20 cellular contexts compared by ENCODE assay signal in genomic region chr4:140641105-140641555, GRCh38.
DNase-seq lines count a peak whose midpoint lies in the region; ATAC-seq and TF ChIP-seq lines count a peak whose summit lies in the region.
"Had no signal": no experiment of that assay in that cellular context is flagged by ENCODE, and none has a peak within 500 bp of the region (broad histone marks: within the 10 kb centered on the region; RNA-seq: fewer than 3 reads in every experiment).

No MANE protein-coding gene starts in this region.

- H3K9me2 ChIP-seq in OCI-LY7 (ENCODE audit: insufficient read depth, low read length) = no peaks in the 10 kb centered on the region

- peak overlapping the region in 1 of 2 donors; percentile 60 for H3K9ac ChIP-seq in liver (ENCODE audit: low read depth in 1 of 2, low read length in 2 of 2)
- H3K9ac ChIP-seq: BLaER1 treated with 17β-estradiol and CSF1 and Interleukin-3, amounts not matched to agents 10 nM and 100 nM had no signal

- H4K20me1 ChIP-seq in OCI-LY7 (ENCODE audit: insufficient read depth, low read length) = no peaks in the 10 kb centered on the region
- H4K20me1 ChIP-seq: BLaER1 treated with 17β-estradiol and CSF1 and Interleukin-3, amounts not matched to agents 10 nM and 100 nM had no signal

- no peaks in the 10 kb centered on the region for H3K27me3 ChIP-seq in liver (ENCODE audit: control insufficient read depth in 4 of 4, insufficient read depth in 4 of 4, low read length in 3 of 4)
- H3K27me3 ChIP-seq in testis = no peaks in the 10 kb centered on the region
- H3K27me3 ChIP-seq: BLaER1 treated with 17β-estradiol and CSF1 and Interleukin-3, amounts not matched to agents 10 nM and 100 nM; cardiac muscle cell had no signal

- H2AFZ ChIP-seq in OCI-LY7 (ENCODE audit: low read length) = no peak overlapping the region

- TF ChIP-seq CTCF in OCI-LY7 (conservative IDR thresholded peaks at IDR 0.05; ENCODE audit: low read length) (no peak), liver (IDR thresholded peaks at IDR 0.05; ENCODE audit: low read depth, low read length, missing input control) (no peak), testis (IDR thresholded peaks at IDR 0.05) (no peak)

- no peak for TF ChIP-seq POLR2A in testis (IDR thresholded peaks at IDR 0.05)

- WGBS in liver = 25% methylated on average over 6 of the region's 6 CpGs
- 34 to 44% methylated on average over 6 of the region's 6 CpGs for WGBS in testis, 2 donors

- H3K27ac ChIP-seq in OCI-LY7 (ENCODE audit: low read depth, low read length, poor library complexity, severe bottlenecking) = no peak overlapping the region
- peak overlapping the region; percentile 55 to 87 for H3K27ac ChIP-seq in liver (ENCODE audit: low read depth in 1 of 2, low read length in 2 of 2)
- peak overlapping the region; percentile 63 to 83 for H3K27ac ChIP-seq in testis
- H3K27ac ChIP-seq: BLaER1 treated with 17β-estradiol and CSF1 and Interleukin-3, amounts not matched to agents 10 nM and 100 nM; cardiac muscle cell had no signal

- peak overlapping the region; percentile 15; the same call in 1 of the 2 replicates for H3K4me2 ChIP-seq in OCI-LY7 (ENCODE audit: low read length)
- H3K4me2 ChIP-seq: BLaER1 treated with 17β-estradiol and CSF1 and Interleukin-3, amounts not matched to agents 10 nM and 100 nM; smooth muscle cell had no signal

- H3K4me1 ChIP-seq in OCI-LY7 (ENCODE audit: insufficient read depth, low read length, poor library complexity, severe bottlenecking) (peaks cover 20% of the 10 kb centered on the region), liver (ENCODE audit: control insufficient read depth in 4 of 4, insufficient read depth in 4 of 4, low read length in 3 of 4) (peaks cover 4 to 39% (median 29%) of the 10 kb centered on the region in 4 donors), testis (peaks cover 16% of the 10 kb centered on the region)
- H3K4me1 ChIP-seq: BLaER1 treated with 17β-estradiol and CSF1 and Interleukin-3, amounts not matched to agents 10 nM and 100 nM had no signal

- no peaks in the 10 kb centered on the region for H3K9me3 ChIP-seq in OCI-LY7 (ENCODE audit: low read length)
- H3K9me3 ChIP-seq in liver (ENCODE audit: control insufficient read depth in 4 of 4, low read length in 3 of 4) = no peaks in the 10 kb centered on the region
- H3K9me3 ChIP-seq in testis = no peaks in the 10 kb centered on the region
- H3K9me3 ChIP-seq: BLaER1 treated with 17β-estradiol and CSF1 and Interleukin-3, amounts not matched to agents 10 nM and 100 nM had no signal

- peak in 1 of 2 donors; percentile 21 for TF ChIP-seq RAD21 in liver (IDR thresholded peaks at IDR 0.05)

- in situ Hi-C loops in G401 (cut with HindIII; ENCODE audit: low sequenced_read_pairs) = no loop called here

- CTCF ChIA-PET in OCI-LY7 (lab: Charles Lee; ENCODE audit: unreplicated experiment) = no interaction called here

- intact Hi-C loops in OCI-LY7 (cut with micrococcal nuclease; ENCODE audit: unreplicated experiment) = no loop called here
- intact Hi-C loops in testis (cut with DNase I; ENCODE audit: low total_unique reads) = no loop called here
- intact Hi-C loops in sciatic nerve (cut with DNase I) = no loop called here

- H3K36me3 ChIP-seq in OCI-LY7 (ENCODE audit: insufficient read depth, low read length) = peaks cover 7% of the 10 kb centered on the region
- peaks cover 0 to 5% (median 0%) of the 10 kb centered on the region in 4 donors for H3K36me3 ChIP-seq in liver (ENCODE audit: control insufficient read depth in 4 of 4, insufficient read depth in 3 of 4, low read depth in 1 of 4, low read length in 3 of 4)
- no peaks in the 10 kb centered on the region for H3K36me3 ChIP-seq in testis (ENCODE audit: low read depth, missing control alignments)
- H3K36me3 ChIP-seq: cardiac muscle cell had no signal

- ATAC-seq in sciatic nerve = no peak
- no peak for ATAC-seq in GM21447 (IDR thresholded peaks at IDR 0.05; ENCODE audit: unreplicated experiment)
- ATAC-seq: activated CD4-positive, CD25-positive, alpha-beta regulatory T cell treated with anti-CD3 and anti-CD28 coated beads, Interleukin-2, amount 50 U/mL, for 24 hours; activated CD8-positive, alpha-beta T cell treated with anti-CD3 and anti-CD28 coated beads for 36 hours; naive thymus-derived CD4-positive, alpha-beta T cell had no signal

- H3K4me3 ChIP-seq in OCI-LY7 (ENCODE audit: low read depth, low read length, poor library complexity, severe bottlenecking) = no peak overlapping the region
- H3K4me3 ChIP-seq in liver (ENCODE audit: low read depth in 1 of 3, low read length in 3 of 3) = peak overlapping the region; percentile 52 to 65 (median 61)
- peak overlapping the region; percentile 37 to 54 for H3K4me3 ChIP-seq in testis
- H3K4me3 ChIP-seq: BLaER1 treated with 17β-estradiol and CSF1 and Interleukin-3, amounts not matched to agents 10 nM and 100 nM; cardiac muscle cell; smooth muscle cell had no signal

- peak; percentile 32 for DNase-seq in G401 (ENCODE audit: low spot score)
- no peak for DNase-seq in OCI-LY7 (ENCODE audit: low spot score)
- DNase-seq in testis = no peak
- DNase-seq in NCI-H446 (lab: John Stamatoyannopoulos, UW) = no peak
- no peak for DNase-seq in sciatic nerve (ENCODE audit: low spot score)
- DNase-seq in GM03348 (ENCODE audit: low spot score) = no peak
- DNase-seq: ACHN; activated CD8-positive, alpha-beta T cell treated with anti-CD3 and anti-CD28 coated beads for 36 hours; mesenchymal stem cell; naive thymus-derived CD4-positive, alpha-beta T cell; NCI-H1930; NCI-H510A; stimulated activated CD4-positive, alpha-beta T cell treated with anti-CD3 and anti-CD28 coated beads, Interleukin-2, amount 100 ng/mL, for 48 hours; T-helper 9 cell had no signal

- H3K79me2 ChIP-seq in OCI-LY7 (ENCODE audit: insufficient read depth, low read depth, low read length) = no peaks in the 10 kb centered on the region

- BruUV-seq in OCI-LY7 (replicated peaks; lab: Mats Ljungman, UMichigan) = no TSS peak

- POLR2A ChIA-PET in OCI-LY7 (lab: Charles Lee) = no interaction called here

TF ChIP-seq in liver, 16 proteins besides CTCF, POLR2A, EP300 and RAD21:
- TF ChIP-seq SP1 (IDR thresholded peaks at IDR 0.05) = peak; percentile 51
- TF ChIP-seq YY1 (IDR thresholded peaks at IDR 0.05) = peak; percentile 82
- TF ChIP-seq REST (IDR thresholded peaks at IDR 0.05) = peak; percentile 64
- TF ChIP-seq JUND (IDR thresholded peaks at IDR 0.05) = peak in 1 of 2 donors; percentile 59
- peak; percentile 36 for TF ChIP-seq MAX (IDR thresholded peaks at IDR 0.05)
- TF ChIP-seq HNF4A (conservative IDR thresholded peaks at IDR 0.05) = peak; percentile 72 to 85
- no peak for TF ChIP-seq ATF3 (IDR thresholded peaks at IDR 0.05)
- TF ChIP-seq ZBTB33 (IDR thresholded peaks at IDR 0.05) = no peak
- no peak for TF ChIP-seq EGR1 (IDR thresholded peaks at IDR 0.05; ENCODE audit: low read depth in 2 of 2)
- peak in 1 of 2 donors; percentile 20 for TF ChIP-seq GABPA (IDR thresholded peaks at IDR 0.05 in 1 of 2, conservative IDR thresholded peaks at IDR 0.05 in 1 of 2)
- TF ChIP-seq HNF4G (IDR thresholded peaks at IDR 0.05) = no peak
- peak; percentile 47 for TF ChIP-seq FOXA2 (IDR thresholded peaks at IDR 0.05)
- no peak for TF ChIP-seq TAF1 (conservative IDR thresholded peaks at IDR 0.05)
- TF ChIP-seq RXRA (IDR thresholded peaks at IDR 0.05) = peak; percentile 39 to 72
- no peak for TF ChIP-seq NR2F2 (IDR thresholded peaks at IDR 0.05)
